ENCODE assay signal across 11 cellular contexts in the genomic region with DNA sequence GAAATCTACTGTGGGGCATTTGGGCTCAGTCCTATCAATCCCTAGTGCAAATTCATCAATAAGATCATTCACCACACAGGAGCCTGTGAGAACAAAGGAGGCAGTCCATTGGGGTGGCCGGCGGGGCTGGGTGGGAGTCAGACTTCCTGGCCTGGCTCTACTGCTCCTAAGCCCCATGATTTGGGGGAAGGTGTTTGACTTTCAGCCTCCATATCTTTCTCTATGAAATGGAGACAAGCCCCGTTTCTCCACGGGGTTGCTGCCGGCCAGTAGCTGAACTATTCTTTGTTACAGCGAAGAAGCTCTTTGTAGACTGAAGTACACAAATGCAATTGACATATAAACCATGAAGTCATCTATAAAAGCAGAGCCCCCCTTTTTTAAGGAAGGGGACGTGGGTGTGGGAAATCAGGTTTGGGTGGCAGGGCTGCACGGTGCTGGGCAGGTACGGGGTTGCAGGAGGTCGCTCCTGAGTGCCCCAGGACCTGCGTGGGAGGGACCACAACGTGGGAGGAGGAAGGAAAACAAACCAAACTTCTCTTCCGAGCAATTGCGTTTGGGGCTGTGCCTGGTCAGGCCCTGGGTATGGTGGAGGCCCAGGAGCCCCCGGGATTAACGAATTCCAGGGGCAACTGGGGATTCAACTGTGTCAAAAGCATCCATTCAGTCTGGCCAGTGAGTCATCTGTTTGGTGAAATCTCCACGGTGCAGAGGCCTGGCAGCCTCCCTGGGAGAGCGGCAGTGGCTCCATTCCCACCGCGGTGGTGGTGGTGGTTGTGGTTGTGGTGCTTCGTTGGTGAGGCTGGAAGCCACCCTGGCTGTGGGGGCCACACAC. TPM values are rescaled to one million over a fixed set of nuclear protein-coding genes. Genes with fewer than 3 reads are reported as not detected.
DNase-seq lines count a peak whose midpoint lies in the region; ATAC-seq, FAIRE-seq and TF ChIP-seq lines count a peak whose summit lies in the region.
"Had no signal": no experiment of that assay in that cellular context is flagged by ENCODE, and none has a peak within 500 bp of the region (broad histone marks: within the 10 kb centered on the region; RNA-seq: fewer than 3 reads in every experiment).

No MANE protein-coding gene starts in this region.

- H3K9me3 Mint-ChIP-seq in activated naive CD4-positive, alpha-beta T cell treated with anti-CD3 and anti-CD28 coated beads, Interleukin-2, amount 10 ng/mL, durations not matched to agents 7 days and 5 days = no peaks in the 10 kb centered on the region
- H3K9me3 Mint-ChIP-seq in memory B cell = peaks cover 2% of the 10 kb centered on the region

- H3K27ac Mint-ChIP-seq in activated naive CD4-positive, alpha-beta T cell treated with anti-CD3 and anti-CD28 coated beads, Interleukin-2, amount 10 ng/mL, durations not matched to agents 7 days and 5 days = peak overlapping the region; percentile 85
- peak overlapping the region; percentile 74 for H3K27ac Mint-ChIP-seq in memory B cell

- intact Hi-C loops in pancreas (cut with DNase I) = no loop called here

- peak overlapping the region; percentile 48 for H3K4me3 Mint-ChIP-seq in activated naive CD4-positive, alpha-beta T cell treated with anti-CD3 and anti-CD28 coated beads, Interleukin-2, amount 10 ng/mL, durations not matched to agents 7 days and 5 days
- H3K4me3 Mint-ChIP-seq in memory B cell = peak overlapping the region; percentile 49

- no peak for FAIRE-seq in pancreas (lab: Jason Lieb, UNC)
- FAIRE-seq in GM19239 (lab: Jason Lieb, UNC) = no peak
- FAIRE-seq: A204.1 had no signal

- DNase-seq in activated CD4-positive, CD25-positive, alpha-beta regulatory T cell treated with anti-CD3 and anti-CD28 coated beads, Interleukin-2, amount 50 U/mL, for 72 hours = peak; percentile 54
- no peak for DNase-seq in activated CD4-positive, CD25-positive, alpha-beta regulatory T cell (lab: John Stamatoyannopoulos, UW)
- peak; percentile 49 for DNase-seq in activated naive CD4-positive, alpha-beta T cell treated with anti-CD3 and anti-CD28 coated beads, Interleukin-2, amount 10 ng/mL, durations not matched to agents 7 days and 5 days
- DNase-seq in memory B cell (ENCODE audit: low spot score in 2 of 2) (no peak), ureter (ENCODE audit: low spot score) (peak; percentile 39), GOT3 (lab: John Stamatoyannopoulos, UW) (no peak), pancreas (no peak), GM19239 (ENCODE audit: insufficient read length, low spot score) (no peak)
- DNase-seq: NCI-H1436 had no signal

- H3K9me3 ChIP-seq in pancreas = no peaks in the 10 kb centered on the region
- H3K9me3 ChIP-seq: adrenal gland had no signal

- no peak for TF ChIP-seq CTCF in pancreas (IDR thresholded peaks at IDR 0.05)

- ATAC-seq in memory B cell (ENCODE audit: low read depth) (no peak), pancreas (no peak)

- H3K27me3 ChIP-seq in pancreas = no peaks in the 10 kb centered on the region
- H3K27me3 ChIP-seq: adrenal gland had no signal

- 68 to 74% methylated on average over 21 of the region's 21 CpGs for WGBS in pancreas, 2 donors

- peaks cover 42% of the 10 kb centered on the region for H3K4me1 Mint-ChIP-seq in activated naive CD4-positive, alpha-beta T cell treated with anti-CD3 and anti-CD28 coated beads, Interleukin-2, amount 10 ng/mL, durations not matched to agents 7 days and 5 days
- peaks cover 26% of the 10 kb centered on the region for H3K4me1 Mint-ChIP-seq in memory B cell

- H3K27ac ChIP-seq in pancreas = no peak overlapping the region
- H3K27ac ChIP-seq: adrenal gland had no signal

- H3K36me3 ChIP-seq in pancreas = no peaks in the 10 kb centered on the region
- H3K36me3 ChIP-seq: adrenal gland had no signal

- H3K4me3 ChIP-seq in pancreas = no peak overlapping the region
- H3K4me3 ChIP-seq: adrenal gland had no signal

- peaks cover 1% of the 10 kb centered on the region for H3K36me3 Mint-ChIP-seq in activated naive CD4-positive, alpha-beta T cell treated with anti-CD3 and anti-CD28 coated beads, Interleukin-2, amount 10 ng/mL, durations not matched to agents 7 days and 5 days
- H3K36me3 Mint-ChIP-seq in memory B cell = no peaks in the 10 kb centered on the region

- CTCF ChIA-PET in activated naive CD4-positive, alpha-beta T cell treated with anti-CD3 and anti-CD28 coated beads, Interleukin-2, amount 10 ng/mL, durations not matched to agents 7 days and 5 days (lab: Charles Lee) = interaction anchor here (1.0 to 1.4 kb wide), 2 partner anchors 21 to 104 kb away, joined by 3 read pairs; no protein-coding TSS in a partner anchor

- peaks cover 8% of the 10 kb centered on the region for H3K27me3 Mint-ChIP-seq in activated naive CD4-positive, alpha-beta T cell treated with anti-CD3 and anti-CD28 coated beads, Interleukin-2, amount 10 ng/mL, durations not matched to agents 7 days and 5 days
- H3K27me3 Mint-ChIP-seq in memory B cell = no peaks in the 10 kb centered on the region

- no peaks in the 10 kb centered on the region for H3K4me1 ChIP-seq in pancreas
- H3K4me1 ChIP-seq: adrenal gland had no signal

RNA-seq across cellular contexts. Expression of a gene that starts 18.2 kb away (rescaled TPM):
- total RNA-seq in ureter (8.9 TPM), pancreas (1 to 10 TPM in 1 of 6 donors, under 1 TPM in 5; 0.51 to 1.8 (median 0.76) TPM)
- 1 to 10 TPM; 1.0 to 2.8 TPM for polyA plus RNA-seq in pancreas

Comparison
In these comparisons a context has a peak if more than half of its experiments do, and no peak if none do; other contexts are left out.
1. DNase-seq: peak in activated CD4-positive, CD25-positive, alpha-beta regulatory T cell treated with anti-CD3 and anti-CD28 coated beads, Interleukin-2, amount 50 U/mL, for 72 hours (single experiment), activated naive CD4-positive, alpha-beta T cell treated with anti-CD3 and anti-CD28 coated beads, Interleukin-2, amount 10 ng/mL, durations not matched to agents 7 days and 5 days (single experiment) and ureter (single experiment); none in activated CD4-positive, CD25-positive, alpha-beta regulatory T cell (0 of 4), memory B cell (0 of 2), GOT3 (single experiment), pancreas (0 of 6) and GM19239 (single experiment).